ENCODE assay signal across 8 cellular contexts in the genomic region with DNA sequence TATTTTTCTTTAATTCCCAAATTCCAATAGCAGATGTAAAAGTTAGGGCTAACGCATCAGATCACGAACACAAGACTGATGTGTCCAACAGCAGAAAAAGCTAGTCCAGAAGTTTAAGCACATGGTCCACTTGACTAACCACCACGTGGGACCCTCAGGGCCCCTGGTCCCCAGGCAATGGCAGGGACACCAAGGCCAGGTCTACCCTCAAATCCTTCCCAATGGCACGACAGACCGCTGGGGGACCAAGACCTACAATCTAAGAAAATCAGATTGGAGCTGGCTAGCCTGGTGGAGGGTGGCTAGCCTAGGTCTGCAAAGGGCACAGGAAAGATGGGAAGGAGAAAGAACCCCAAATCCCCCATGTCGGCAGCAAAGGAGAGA. TPM values are rescaled to one million over a fixed set of nuclear protein-coding genes. Genes with fewer than 3 reads are reported as not detected.
DNase-seq lines count a peak whose midpoint lies in the region; ATAC-seq and TF ChIP-seq lines count a peak whose summit lies in the region.

No MANE protein-coding gene starts in this region.

- ATAC-seq in DND-41 (ENCODE audit: insufficient read depth, low read depth) (no peak), psoas muscle (no peak), GM21825 (IDR thresholded peaks at IDR 0.05; ENCODE audit: unreplicated experiment) (no peak)

- H3K9ac ChIP-seq in DND-41 (ENCODE audit: low read depth, low read length), result peak overlapping the region; percentile 84

- H3K4me3 ChIP-seq in DND-41 (ENCODE audit: low read depth in 1 of 2, low read length in 2 of 2) (peak overlapping the region; percentile 93 to 99), Peyer's patch (peak overlapping the region in 3 of 4 donors; percentile 79 to 100 (median 98)), esophagus squamous epithelium (peak overlapping the region in 3 of 4 donors; percentile 71 to 99 (median 99)), psoas muscle (peak overlapping the region; percentile 93)

- DNase-seq in DND-41, result no peak
- DNase-seq in Peyer's patch, result peak in 1 of 3 donors; percentile 7
- no peak for DNase-seq in esophagus squamous epithelium (lab: John Stamatoyannopoulos, UW)
- DNase-seq in psoas muscle, result no peak
- DNase-seq in NCI-H146 (lab: John Stamatoyannopoulos, UW), result no peak
- DNase-seq in HK-2 (ENCODE audit: unreplicated experiment), result no peak
- DNase-seq in NCI-H345 treated with DMSO at 0.1 percent for 48 hours (lab: John Stamatoyannopoulos, UW; ENCODE audit: unreplicated experiment), result no peak

- TF ChIP-seq POLR2A in Peyer's patch (IDR thresholded peaks at IDR 0.05) (no peak), esophagus squamous epithelium (IDR thresholded peaks at IDR 0.05) (no peak)

- H3K36me3 ChIP-seq in DND-41 (ENCODE audit: insufficient read depth, low read length) (peaks cover 45% of the 10 kb centered on the region), Peyer's patch (peaks cover 0 to 21% (median 0%) of the 10 kb centered on the region in 3 donors), esophagus squamous epithelium (peaks cover 5 to 26% (median 11%) of the 10 kb centered on the region in 3 donors), psoas muscle (ENCODE audit: insufficient read depth in 1 of 2, low read depth in 1 of 2) (peaks cover 0 to 18% of the 10 kb centered on the region in 2 donors)

- peaks cover 42% of the 10 kb centered on the region for H3K4me1 ChIP-seq in DND-41 (ENCODE audit: insufficient read depth, low read length)
- peaks cover 0 to 43% (median 23%) of the 10 kb centered on the region in 4 donors for H3K4me1 ChIP-seq in Peyer's patch
- peaks cover 21 to 65% (median 49%) of the 10 kb centered on the region in 3 donors for H3K4me1 ChIP-seq in esophagus squamous epithelium
- peaks cover 44% of the 10 kb centered on the region for H3K4me1 ChIP-seq in psoas muscle

- no peaks in the 10 kb centered on the region for H3K27me3 ChIP-seq in DND-41 (ENCODE audit: insufficient read depth, low read length, poor library complexity)
- H3K27me3 ChIP-seq in Peyer's patch, result no peaks in the 10 kb centered on the region
- no peaks in the 10 kb centered on the region for H3K27me3 ChIP-seq in esophagus squamous epithelium
- H3K27me3 ChIP-seq in psoas muscle (ENCODE audit: insufficient read depth in 3 of 3, low read length in 2 of 3), result no peaks in the 10 kb centered on the region

- peak overlapping the region; percentile 86 for H3K4me2 ChIP-seq in DND-41 (ENCODE audit: insufficient read depth, low read length)

- H2AFZ ChIP-seq in DND-41 (ENCODE audit: low read depth, low read length), result no peak overlapping the region

- WGBS in esophagus squamous epithelium, 2 donors, result 38 to 57% methylated on average over 6 of the region's 6 CpGs
- WGBS in psoas muscle, 3 donors, result 36 to 43% (median 42%) methylated on average over 6 of the region's 6 CpGs

- intact Hi-C loops in esophagus squamous epithelium (cut with DNase I) (loop anchor here (5.0 to 10.0 kb wide), 2 partner anchors 130 to 218 kb away; partner anchors contain the start of gene TSC22D4), psoas muscle (cut with DNase I) (loop anchor here (2.0 to 5.0 kb wide), 4 partner anchors 18 to 225 kb away; no protein-coding TSS in a partner anchor)

- no peak for TF ChIP-seq CTCF in DND-41 (IDR thresholded peaks at IDR 0.05; ENCODE audit: borderline replicate concordance, extremely low read depth, low read length, poor library complexity, severe bottlenecking)
- TF ChIP-seq CTCF in Peyer's patch (IDR thresholded peaks at IDR 0.05), result no peak
- no peak for TF ChIP-seq CTCF in esophagus squamous epithelium (IDR thresholded peaks at IDR 0.05)
- TF ChIP-seq CTCF in psoas muscle (IDR thresholded peaks at IDR 0.05), result no peak

- H3K27ac ChIP-seq in DND-41 (ENCODE audit: low read length), result peak overlapping the region; percentile 72; the same call in 1 of the 2 replicates
- no peak overlapping the region for H3K27ac ChIP-seq in Peyer's patch
- peak overlapping the region in 2 of 4 donors; percentile 72 to 89 for H3K27ac ChIP-seq in esophagus squamous epithelium
- no peak overlapping the region for H3K27ac ChIP-seq in psoas muscle

- H3K79me2 ChIP-seq in DND-41 (ENCODE audit: insufficient read depth, low read length), result peaks cover 62% of the 10 kb centered on the region

- peaks cover 56% of the 10 kb centered on the region for H4K20me1 ChIP-seq in DND-41 (ENCODE audit: insufficient read depth, low read length)

- H3K9me3 ChIP-seq in DND-41 (ENCODE audit: insufficient read depth, low read length, severe bottlenecking), result no peaks in the 10 kb centered on the region
- H3K9me3 ChIP-seq in Peyer's patch, result no peaks in the 10 kb centered on the region
- H3K9me3 ChIP-seq in esophagus squamous epithelium, result no peaks in the 10 kb centered on the region
- H3K9me3 ChIP-seq in psoas muscle, result no peaks in the 10 kb centered on the region

RNA-seq across cellular contexts. Expression of gene GIGYF1, which starts 1.5 kb away (rescaled TPM):
- total RNA-seq in Peyer's patch, result 100 to 1,000 TPM in 1 of 4 donors, 10 to 100 TPM in 3; 41.3 to 126 (median 72.9) TPM
- 10 to 100 TPM in 3 of 4 donors, 1 to 10 TPM in 1; 8.0 to 24.2 (median 13.8) TPM for total RNA-seq in esophagus squamous epithelium
- 10 to 100 TPM; 18.0 to 39.1 (median 23.9) TPM for total RNA-seq in psoas muscle
- polyA plus RNA-seq in psoas muscle, result 10 to 100 TPM in 2 of 3 donors, 1 to 10 TPM in 1; 9.9 to 16.1 (median 10.5) TPM

RNA-seq across cellular contexts. Expression of gene POP7, which starts 13.4 kb away (rescaled TPM):
- total RNA-seq in Peyer's patch (10 to 100 TPM; 23.9 to 38.1 (median 29.7) TPM), esophagus squamous epithelium (10 to 100 TPM; 28.0 to 36.7 (median 30.0) TPM), psoas muscle (10 to 100 TPM; 28.4 to 44.4 (median 39.4) TPM)
- polyA plus RNA-seq in psoas muscle, result 100 to 1,000 TPM in 1 of 3 donors, 10 to 100 TPM in 2; 74.1 to 129 (median 86.0) TPM

RNA-seq across cellular contexts. Expression of gene GNB2, which starts 19.0 kb away (rescaled TPM):
- total RNA-seq in Peyer's patch (100 to 1,000 TPM; 123 to 236 (median 172) TPM), esophagus squamous epithelium (100 to 1,000 TPM; 186 to 306 (median 226) TPM), psoas muscle (100 to 1,000 TPM in 3 of 4 donors, 10 to 100 TPM in 1; 87.1 to 130 (median 121) TPM)
- polyA plus RNA-seq in psoas muscle, result 100 to 1,000 TPM; 112 to 148 (median 117) TPM

RNA-seq across cellular contexts. Expression of gene EPO, which starts 27.7 kb away (rescaled TPM):
- not detected for total RNA-seq in Peyer's patch
- not detected for total RNA-seq in esophagus squamous epithelium
- total RNA-seq in psoas muscle, result not detected
- polyA plus RNA-seq in psoas muscle, result not detected

RNA-seq across cellular contexts. Expression of gene ACTL6B, which starts 36.3 kb away (rescaled TPM):
- total RNA-seq in Peyer's patch (not detected), esophagus squamous epithelium (not detected), psoas muscle (not detected)
- under 1 TPM in 1 of 3 donors, not detected in 2; 0.03 TPM for polyA plus RNA-seq in psoas muscle
